ENCODE assay signal across 26 cellular contexts in the genomic region with DNA sequence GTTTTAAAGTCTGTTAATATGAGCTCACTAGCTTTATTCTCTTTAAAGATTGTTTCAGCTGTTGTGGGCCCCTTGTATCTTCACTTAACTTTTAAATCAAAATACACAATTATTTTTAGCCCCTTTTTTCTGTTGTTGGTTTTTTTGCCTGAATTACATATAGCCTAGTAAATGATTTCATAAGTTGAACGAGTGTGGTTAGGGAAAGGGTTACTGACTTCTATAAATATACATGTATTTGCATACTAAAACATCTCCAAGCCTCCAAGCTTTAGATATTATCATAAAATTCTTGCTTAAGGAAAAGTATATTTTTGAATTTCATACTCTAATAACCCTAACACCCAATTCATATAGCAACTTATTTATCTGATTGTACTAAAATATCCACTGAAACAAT.
"Had no signal": no experiment of that assay in that cellular context is flagged by ENCODE, and none has a peak within 500 bp of the region (broad histone marks: within the 10 kb centered on the region; RNA-seq: fewer than 3 reads in every experiment).

No MANE protein-coding gene starts in this region.

- H3K4me3 Mint-ChIP-seq: activated naive CD8-positive, alpha-beta T cell; activated T-cell treated with anti-CD3 and anti-CD28 coated beads, Interleukin-2, amount 50 U/mL, for 24 hours; activated T-helper 17 cell treated with anti-CD3 and anti-CD28 coated beads, Interleukin-2, amount 50 U/mL, for 72 hours; immature natural killer cell; natural killer cell; type B pancreatic cell had no signal

- H3K27me3 ChIP-seq: adrenal gland, brain microvascular endothelial cell, hepatocyte, vagina had no signal

- H3K4me2 ChIP-seq: hepatocyte had no signal

- H3K36me3 Mint-ChIP-seq: activated naive CD8-positive, alpha-beta T cell; immature natural killer cell; natural killer cell had no signal

- H3K9me3 Mint-ChIP-seq: activated T-cell treated with anti-CD3 and anti-CD28 coated beads, Interleukin-2, amount 50 U/mL, for 24 hours; activated T-helper 17 cell treated with anti-CD3 and anti-CD28 coated beads, Interleukin-2, amount 50 U/mL, for 72 hours; natural killer cell had no signal

- H2AFZ ChIP-seq: hepatocyte had no signal

- H3K27ac Mint-ChIP-seq: activated naive CD8-positive, alpha-beta T cell; activated T-cell treated with anti-CD3 and anti-CD28 coated beads, Interleukin-2, amount 50 U/mL, for 24 hours; activated T-helper 17 cell treated with anti-CD3 and anti-CD28 coated beads, Interleukin-2, amount 50 U/mL, for 72 hours; immature natural killer cell; natural killer cell; type B pancreatic cell had no signal

- H3K4me1 ChIP-seq: adrenal gland, ascending aorta, prostate gland, vagina had no signal

- H3K27ac ChIP-seq: adrenal gland, ascending aorta, brain microvascular endothelial cell, hepatocyte, prostate gland, thoracic aorta, vagina had no signal

- H3K27me3 Mint-ChIP-seq: activated T-helper 17 cell treated with anti-CD3 and anti-CD28 coated beads, Interleukin-2, amount 50 U/mL, for 72 hours had no signal

- ATAC-seq: activated T-helper 17 cell treated with anti-CD3 and anti-CD28 coated beads, Interleukin-2, amount 50 U/mL, for 72 hours; left ventricle myocardium superior; natural killer cell had no signal

- H3K4me3 ChIP-seq: adrenal gland, ascending aorta, hepatocyte, prostate gland, thoracic aorta, vagina had no signal

- DNase-seq: activated CD8-positive, alpha-beta memory T cell treated with anti-CD3 and anti-CD28 coated beads for 24 hours; activated CD8-positive, alpha-beta memory T cell treated with anti-CD3 and anti-CD28 coated beads, Interleukin-2, amount 50 U/mL, for 4 hours; activated T-cell treated with anti-CD3 and anti-CD28 coated beads, Interleukin-2, amount 50 U/mL, for 24 hours; adrenal gland; brain microvascular endothelial cell; caudate nucleus; dermis blood vessel endothelial cell; effector memory CD4-positive, alpha-beta T cell; foreskin melanocyte; glutamatergic neuron; immature natural killer cell; left ventricle myocardium superior; mammary epithelial cell; midbrain; natural killer cell; stimulated activated CD4-positive, alpha-beta T cell treated with anti-CD3 and anti-CD28 coated beads, Interleukin-2, amount 100 ng/mL, for 48 hours; stimulated activated CD8-positive, alpha-beta memory T cell treated with anti-CD3 and anti-CD28 coated beads, Interleukin-4, amount 100 ng/mL, for 48 hours; stimulated activated naive CD4-positive, alpha-beta T cell had no signal

- H3K79me2 ChIP-seq: hepatocyte had no signal

- H3K36me3 ChIP-seq: adrenal gland, ascending aorta, brain microvascular endothelial cell, prostate gland, thoracic aorta, vagina had no signal

- H3K4me1 Mint-ChIP-seq: activated T-helper 17 cell treated with anti-CD3 and anti-CD28 coated beads, Interleukin-2, amount 50 U/mL, for 72 hours; immature natural killer cell; natural killer cell had no signal
